ENCODE assay signal across 27 cellular contexts in the genomic region with DNA sequence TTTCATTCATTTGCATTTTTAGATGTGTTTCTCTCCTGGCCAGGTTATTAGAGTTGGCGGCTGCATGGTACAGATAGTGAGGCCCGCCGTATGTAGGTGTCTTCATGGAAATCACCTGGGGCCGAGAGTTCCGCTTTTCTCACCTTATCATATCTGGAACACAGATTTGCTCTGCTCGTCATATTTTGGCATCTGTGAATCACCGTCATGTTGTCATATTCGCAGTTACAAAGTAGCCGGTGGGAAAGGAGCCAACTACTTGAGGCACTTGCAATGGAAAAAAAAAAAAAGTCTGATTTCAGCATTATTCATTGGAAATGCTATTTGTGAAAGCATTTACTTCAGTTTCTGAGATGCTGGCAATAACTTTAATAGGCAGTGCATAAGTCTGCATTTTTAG.
"Had no signal": no experiment of that assay in that cellular context is flagged by ENCODE, and none has a peak within 500 bp of the region (broad histone marks: within the 10 kb centered on the region; RNA-seq: fewer than 3 reads in every experiment).

No MANE protein-coding gene starts in this region.

- H3K36me3 ChIP-seq: left lung, lower lobe of right lung, pancreas, prostate gland, stomach, thyroid gland, upper lobe of right lung had no signal

- H3K4me1 ChIP-seq: left lung, lower lobe of right lung, pancreas, prostate gland, stomach, testis, thyroid gland, upper lobe of right lung had no signal

- ATAC-seq: left colon; left lung; lower lobe of right lung; mucosa of descending colon; naive thymus-derived CD4-positive, alpha-beta T cell; natural killer cell treated with Interleukin-12 subunit alpha and Interleukin-12 subunit beta and Interleukin-15 and Interleukin-18, amount 100 ng/mL, for 72 hours; pancreas; right cardiac atrium; sciatic nerve; stimulated activated naive B cell treated with anti-CD40 and anti-IgM and Interleukin-4, amounts not matched to agents 10 μg/mL and 1 μg/mL and 100 μg/mL, for 72 hours; stimulated activated naive CD8-positive, alpha-beta T cell treated with anti-CD3 and anti-CD28 coated beads, Interleukin-15, Interleukin-2, amounts not matched to agents 100 U/mL and 50 U/mL, for 24 hours; upper lobe of right lung had no signal

- H3K27me3 ChIP-seq: left lung, pancreas, stomach, testis, thyroid gland, upper lobe of right lung had no signal

- H3K9me3 ChIP-seq: lower lobe of right lung, mucosa of descending colon, pancreas, prostate gland, testis, thyroid gland, upper lobe of right lung had no signal

- H3K36me3 Mint-ChIP-seq: immature natural killer cell; naive thymus-derived CD4-positive, alpha-beta T cell; stimulated activated naive B cell treated with anti-CD40 and anti-IgM and Interleukin-4, amounts not matched to agents 10 μg/mL and 1 μg/mL and 100 μg/mL, for 72 hours had no signal

- H3K27ac ChIP-seq: left lung, lower lobe of right lung, pancreas, prostate gland, skin epidermis, stomach, testis, thyroid gland, upper lobe of right lung had no signal

- H3K9me3 Mint-ChIP-seq: mesothelial cell of epicardium had no signal

- H3K4me3 Mint-ChIP-seq: immature natural killer cell; mesothelial cell of epicardium; naive thymus-derived CD4-positive, alpha-beta T cell; natural killer cell treated with Interleukin-12 subunit alpha and Interleukin-12 subunit beta and Interleukin-15 and Interleukin-18, amount 100 ng/mL, for 72 hours; stimulated activated naive B cell treated with anti-CD40 and anti-IgM and Interleukin-4, amounts not matched to agents 10 μg/mL and 1 μg/mL and 100 μg/mL, for 72 hours had no signal

- H3K4me3 ChIP-seq: left lung, lower lobe of right lung, mucosa of descending colon, pancreas, prostate gland, skin epidermis, stomach, testis, thyroid gland, upper lobe of right lung had no signal

- H3K4me1 Mint-ChIP-seq: immature natural killer cell; mesothelial cell of epicardium; stimulated activated naive B cell treated with anti-CD40 and anti-IgM and Interleukin-4, amounts not matched to agents 10 μg/mL and 1 μg/mL and 100 μg/mL, for 72 hours had no signal

- H3K27me3 Mint-ChIP-seq: naive thymus-derived CD4-positive, alpha-beta T cell; natural killer cell treated with Interleukin-12 subunit alpha and Interleukin-12 subunit beta and Interleukin-15 and Interleukin-18, amount 100 ng/mL, for 72 hours; stimulated activated naive B cell treated with anti-CD40 and anti-IgM and Interleukin-4, amounts not matched to agents 10 μg/mL and 1 μg/mL and 100 μg/mL, for 72 hours had no signal

- DNase-seq: hypothalamus; immature natural killer cell; kidney; left colon; left lung; lower lobe of right lung; mesendoderm; mucosa of descending colon; naive thymus-derived CD4-positive, alpha-beta T cell; pancreas; retina; right cardiac atrium; stimulated activated CD4-positive, alpha-beta T cell treated with anti-CD3 and anti-CD28 coated beads, Interleukin-12 subunit alpha, Interleukin-12 subunit beta, amount 100 ng/mL, for 4 hours; stimulated activated CD4-positive, alpha-beta T cell treated with anti-CD3 and anti-CD28 coated beads, Interleukin-15, amount 100 ng/mL, for 24 hours; stimulated activated CD4-positive, alpha-beta T cell treated with anti-CD3 and anti-CD28 coated beads, Interleukin-2, amount 100 ng/mL, for 24 hours; stimulated activated CD4-positive, alpha-beta T cell treated with anti-CD3 and anti-CD28 coated beads, Interleukin-4, amount 100 ng/mL, for 1 hour; stimulated activated naive B cell treated with anti-CD40 and anti-IgM and Interleukin-4, amounts not matched to agents 10 μg/mL and 1 μg/mL and 100 μg/mL, for 72 hours; stimulated activated naive CD8-positive, alpha-beta T cell treated with anti-CD3 and anti-CD28 coated beads, Interleukin-15, Interleukin-2, amounts not matched to agents 100 U/mL and 50 U/mL, for 24 hours; stomach; testis; thyroid gland; upper lobe of right lung had no signal

- H3K27ac Mint-ChIP-seq: immature natural killer cell; mesothelial cell of epicardium; naive thymus-derived CD4-positive, alpha-beta T cell; natural killer cell treated with Interleukin-12 subunit alpha and Interleukin-12 subunit beta and Interleukin-15 and Interleukin-18, amount 100 ng/mL, for 72 hours; stimulated activated naive B cell treated with anti-CD40 and anti-IgM and Interleukin-4, amounts not matched to agents 10 μg/mL and 1 μg/mL and 100 μg/mL, for 72 hours had no signal
